31 cellular contexts compared by ENCODE assay signal in genomic region chr14:89096946-89097345, GRCh38.
"Had no signal": no experiment of that assay in that cellular context is flagged by ENCODE, and none has a peak within 500 bp of the region (broad histone marks: within the 10 kb centered on the region; RNA-seq: fewer than 3 reads in every experiment).

No MANE protein-coding gene starts in this region.

- ATAC-seq: activated CD8-positive, alpha-beta T cell treated with anti-CD3 and anti-CD28 coated beads for 36 hours; activated naive CD4-positive, alpha-beta T cell treated with anti-CD3 and anti-CD28 coated beads, Interleukin-2, amount 50 U/mL, for 72 hours; activated T-cell treated with anti-CD3 and anti-CD28 coated beads, Interleukin-2, amount 50 U/mL, for 4 hours; activated T-cell treated with anti-CD3 and anti-CD28 coated beads, Interleukin-2, amount 50 U/mL, for 72 hours; activated T-helper 17 cell treated with anti-CD3 and anti-CD28 coated beads, Interleukin-2, amount 50 U/mL, for 72 hours; body of pancreas had no signal

- H3K9me3 ChIP-seq: adrenal gland, body of pancreas had no signal

- DNase-seq: activated B cell treated with CpG ODN at 0.5 μM for 24 hours; activated CD4-positive, alpha-beta memory T cell treated with anti-CD3 and anti-CD28 coated beads for 36 hours; activated CD4-positive, alpha-beta T cell treated with anti-CD3 and anti-CD28 coated beads for 4 hours; activated CD4-positive, alpha-beta T cell treated with anti-CD3 and anti-CD28 coated beads, Interleukin-2, amount 10 ng/mL, durations not matched to agents 24 days and 14 days; activated CD4-positive, alpha-beta T cell treated with anti-CD3 and anti-CD28 coated beads, Interleukin-2, amount 50 U/mL, for 1 hour; activated CD4-positive, alpha-beta T cell treated with anti-CD3 and anti-CD28 coated beads, Interleukin-2, amount 50 U/mL, for 4 hours; activated CD4-positive, CD25-positive, alpha-beta regulatory T cell treated with anti-CD3 and anti-CD28 coated beads, Interleukin-2, amount 50 U/mL, for 72 hours; activated CD8-positive, alpha-beta memory T cell treated with anti-CD3 and anti-CD28 coated beads, Interleukin-2, amount 50 U/mL, for 4 hours; activated CD8-positive, alpha-beta T cell treated with anti-CD3 and anti-CD28 coated beads for 36 hours; activated effector memory CD4-positive, alpha-beta T cell treated with anti-CD3 and anti-CD28 coated beads, Interleukin-2, amount 50 U/mL, for 16 hours; activated gamma-delta T cell treated with Interleukin-2 at 50 U/mL for 16 hours; activated naive CD4-positive, alpha-beta T cell; activated naive CD4-positive, alpha-beta T cell treated with anti-CD3 and anti-CD28 coated beads for 36 hours; activated naive CD4-positive, alpha-beta T cell treated with anti-CD3 and anti-CD28 coated beads, Interleukin-2, amount 50 U/mL, for 16 hours; activated naive CD8-positive, alpha-beta T cell treated with anti-CD3 and anti-CD28 coated beads for 36 hours; activated T-cell treated with anti-CD3 and anti-CD28 coated beads for 4 hours; activated T-cell treated with anti-CD3 and anti-CD28 coated beads, Interleukin-2, amount 50 U/mL, for 1 hour; activated T-cell treated with anti-CD3 and anti-CD28 coated beads, Interleukin-2, amount 50 U/mL, for 4 hours; activated T-cell treated with anti-CD3 and anti-CD28 coated beads, Interleukin-2, amount 50 U/mL, for 72 hours; adrenal gland; amniotic stem cell; aorta; body of pancreas; brain microvascular endothelial cell; central memory CD4-positive, alpha-beta T cell; T-helper 2 cell; T-helper 9 cell had no signal

- H3K4me3 ChIP-seq: adrenal gland, body of pancreas, breast epithelium had no signal

- H3K27ac ChIP-seq: adrenal gland, body of pancreas, brain microvascular endothelial cell, breast epithelium, VCaP had no signal

- H3K27me3 ChIP-seq: adrenal gland, body of pancreas, brain microvascular endothelial cell, breast epithelium had no signal

- H3K36me3 ChIP-seq: adrenal gland, brain microvascular endothelial cell, breast epithelium had no signal

- H3K4me1 ChIP-seq: adrenal gland, body of pancreas, breast epithelium had no signal
